8 cellular contexts compared by ENCODE assay signal in genomic region chr19:1855040-1855827, GRCh38. TPM values are rescaled to one million over a fixed set of nuclear protein-coding genes. Genes with fewer than 3 reads are reported as not detected.
DNase-seq lines count a peak whose midpoint lies in the region; ATAC-seq and TF ChIP-seq lines count a peak whose summit lies in the region.

No MANE protein-coding gene starts in this region.

- peaks cover 4% of the 10 kb centered on the region for H3K27me3 Mint-ChIP-seq in dendritic cell treated with granulocyte-macrophage colony-stimulating factor and Interleukin-4, amounts not matched to agents 40 ng/mL and 50 ng/mL, for 4 days

- H3K36me3 ChIP-seq in lower lobe of right lung: no peaks in the 10 kb centered on the region

- H3K4me3 Mint-ChIP-seq in dendritic cell treated with granulocyte-macrophage colony-stimulating factor and Interleukin-4, amounts not matched to agents 40 ng/mL and 50 ng/mL, for 4 days: peak overlapping the region; percentile 88

- H3K9me3 Mint-ChIP-seq in dendritic cell treated with granulocyte-macrophage colony-stimulating factor and Interleukin-4, amounts not matched to agents 40 ng/mL and 50 ng/mL, for 4 days: no peaks in the 10 kb centered on the region

- no peaks in the 10 kb centered on the region for H3K9me3 ChIP-seq in lower lobe of right lung

- no peaks in the 10 kb centered on the region for H3K27me3 ChIP-seq in lower lobe of right lung (ENCODE audit: low read depth)

- H3K27ac ChIP-seq in lower lobe of right lung: peak overlapping the region; percentile 94

- peaks cover 81% of the 10 kb centered on the region for H3K4me1 ChIP-seq in lower lobe of right lung

- peaks cover 41% of the 10 kb centered on the region for H3K36me3 Mint-ChIP-seq in dendritic cell treated with granulocyte-macrophage colony-stimulating factor and Interleukin-4, amounts not matched to agents 40 ng/mL and 50 ng/mL, for 4 days (ENCODE audit: low read depth)

- peak; percentile 8 for TF ChIP-seq CTCF in lower lobe of right lung (IDR thresholded peaks at IDR 0.05)

- DNase-seq in EH (ENCODE audit: low read depth) (peak; percentile 94), HCEC 1CT (peak; percentile 92), NCI-H460 (ENCODE audit: extremely low read depth, low read depth) (peak; percentile 81), lower lobe of right lung (peak; percentile 94), NCI-H1092 treated with DMSO at 0.1 percent for 48 hours (lab: John Stamatoyannopoulos, UW) (no peak)
- DNase-seq in activated CD4-positive, alpha-beta T cell treated with anti-CD3 and anti-CD28 coated beads for 48 hours: peak; percentile 90
- DNase-seq in stimulated activated CD4-positive, alpha-beta T cell treated with anti-CD3 and anti-CD28 coated beads, TNF-alpha, amount 100 ng/mL, for 48 hours (ENCODE audit: low read depth in 3 of 3): peak; percentile 73 to 85 (median 77)

- peak overlapping the region; percentile 97 for H3K27ac Mint-ChIP-seq in dendritic cell treated with granulocyte-macrophage colony-stimulating factor and Interleukin-4, amounts not matched to agents 40 ng/mL and 50 ng/mL, for 4 days

- H3K4me3 ChIP-seq in lower lobe of right lung: peak overlapping the region; percentile 60

- H3K4me1 Mint-ChIP-seq in dendritic cell treated with granulocyte-macrophage colony-stimulating factor and Interleukin-4, amounts not matched to agents 40 ng/mL and 50 ng/mL, for 4 days (ENCODE audit: low read depth): peaks cover 70% of the 10 kb centered on the region

- intact Hi-C loops in dendritic cell treated with granulocyte-macrophage colony-stimulating factor and Interleukin-4, amounts not matched to agents 40 ng/mL and 50 ng/mL, for 4 days (cut with micrococcal nuclease): no loop called here
- intact Hi-C loops in lower lobe of right lung (cut with DNase I): no loop called here

- ATAC-seq in lower lobe of right lung: peak; percentile 76 to 86

RNA-seq across cellular contexts. Expression of gene REXO1, which starts 7.0 kb away (rescaled TPM):
- total RNA-seq in NCI-H460 (2014; rRNA removed; shearing (Covaris generic)): 5.9 and 6.6 TPM in 2 replicates
- 11.0 and 17.0 TPM in 2 replicates for polyA plus RNA-seq in NCI-H460 (2014; cell fraction: nucleus; rRNA removed)
- total RNA-seq in lower lobe of right lung: 29.1 TPM

RNA-seq across cellular contexts. Expression of gene KLF16, which starts 8.1 kb away (rescaled TPM):
- 10.4 and 11.0 TPM in 2 replicates for total RNA-seq in NCI-H460 (2014; rRNA removed; shearing (Covaris generic))
- polyA plus RNA-seq in NCI-H460 (2014; cell fraction: nucleus; rRNA removed): 12.4 and 14.5 TPM in 2 replicates
- total RNA-seq in lower lobe of right lung: 22.2 TPM

RNA-seq across cellular contexts. Expression of gene ABHD17A, which starts 30.1 kb away (rescaled TPM):
- 27.0 and 37.1 TPM in 2 replicates for total RNA-seq in NCI-H460 (2014; rRNA removed; shearing (Covaris generic))
- 122 and 149 TPM in 2 replicates for polyA plus RNA-seq in NCI-H460 (2014; cell fraction: nucleus; rRNA removed)
- total RNA-seq in lower lobe of right lung: 76.4 TPM

RNA-seq across cellular contexts. Expression of gene ATP8B3, which starts 43.2 kb away (rescaled TPM):
- total RNA-seq in NCI-H460 (2014; rRNA removed; shearing (Covaris generic)): 1.4 and 1.7 TPM in 2 replicates
- polyA plus RNA-seq in NCI-H460 (2014; cell fraction: nucleus; rRNA removed): 11.8 and 14.7 TPM in 2 replicates
- total RNA-seq in lower lobe of right lung: 2.1 TPM

RNA-seq across cellular contexts. Expression of gene ADAT3, which starts 50.0 kb away (rescaled TPM):
- total RNA-seq in NCI-H460 (2014; rRNA removed; shearing (Covaris generic)): 2.1 and 3.9 TPM in 2 replicates
- 2.7 and 3.5 TPM in 2 replicates for polyA plus RNA-seq in NCI-H460 (2014; cell fraction: nucleus; rRNA removed)
- 6.2 TPM for total RNA-seq in lower lobe of right lung
